8 cellular contexts compared by ENCODE assay signal in genomic region chr4:110005461-110006056, GRCh38.
DNase-seq lines count a peak whose midpoint lies in the region; ATAC-seq and TF ChIP-seq lines count a peak whose summit lies in the region.

No MANE protein-coding gene starts in this region.

- no peaks in the 10 kb centered on the region for H3K27me3 ChIP-seq in brain microvascular endothelial cell (replicated peaks)
- H3K27me3 ChIP-seq in upper lobe of left lung = no peaks in the 10 kb centered on the region

- H3K36me3 ChIP-seq in brain microvascular endothelial cell (replicated peaks) (no peaks in the 10 kb centered on the region), upper lobe of left lung (no peaks in the 10 kb centered on the region)

- TF ChIP-seq CTCF in brain microvascular endothelial cell (IDR thresholded peaks at IDR 0.05; ENCODE audit: low read depth, low read length, missing control alignments) = peak; percentile 57
- peak in 5 of 6 experiments; percentile 28 to 63 (median 56) for TF ChIP-seq CTCF in upper lobe of left lung (IDR thresholded peaks at IDR 0.05)

- 5 to 6% methylated on average over 1 of the region's 1 CpG for WGBS in upper lobe of left lung, 2 donors

- no peak overlapping the region for H3K27ac ChIP-seq in brain microvascular endothelial cell
- H3K27ac ChIP-seq in upper lobe of left lung = no peak overlapping the region

- no peak for TF ChIP-seq EP300 in upper lobe of left lung (IDR thresholded peaks at IDR 0.05)

- ATAC-seq in GM18858 (IDR thresholded peaks at IDR 0.05; ENCODE audit: unreplicated experiment) (peak; percentile 92), HG03108 (IDR thresholded peaks at IDR 0.05; ENCODE audit: unreplicated experiment) (peak; percentile 65), upper lobe of left lung (ENCODE audit: low FRiP score in 2 of 2) (peak in 1 of 2 donors; percentile 72)

- no peaks in the 10 kb centered on the region for H3K9me3 ChIP-seq in upper lobe of left lung

- H3K4me3 ChIP-seq in brain microvascular endothelial cell (ENCODE audit: low read depth, low read length) (no peak overlapping the region), upper lobe of left lung (no peak overlapping the region)

- no peaks in the 10 kb centered on the region for H3K4me1 ChIP-seq in upper lobe of left lung

- in situ Hi-C loops in brain microvascular endothelial cell (cut with HindIII; ENCODE audit: low pct_ligation_motif_present, low sequenced_read_pairs) = loop anchor here (25.0 kb wide), 1 partner anchor 507 kb away; no protein-coding TSS in a partner anchor

- TF ChIP-seq POLR2A in upper lobe of left lung (IDR thresholded peaks at IDR 0.05) = no peak

- peak; percentile 93 for DNase-seq in COLO829 (ENCODE audit: low spot score)
- peak; percentile 20 to 69 for DNase-seq in NCI-H446 (lab: John Stamatoyannopoulos, UW)
- DNase-seq in brain microvascular endothelial cell = peak; percentile 53
- peak; percentile 76 for DNase-seq in kidney glomerular epithelial cell (lab: John Stamatoyannopoulos, UW)
- DNase-seq in upper lobe of left lung = no peak
- DNase-seq in UCSD-AML1 (lab: John Stamatoyannopoulos, UW; ENCODE audit: unreplicated experiment) = no peak

Comparison
In these comparisons a context has a peak if more than half of its experiments do, and no peak if none do; other contexts are left out.
1. DNase-seq: peak in COLO829 (single experiment), NCI-H446 (2 of 2), brain microvascular endothelial cell (single experiment) and kidney glomerular epithelial cell (single experiment); none in upper lobe of left lung (0 of 2) and UCSD-AML1 (single experiment).